Comparison of ENCODE assay signal across 1 cellular context in the genomic region with DNA sequence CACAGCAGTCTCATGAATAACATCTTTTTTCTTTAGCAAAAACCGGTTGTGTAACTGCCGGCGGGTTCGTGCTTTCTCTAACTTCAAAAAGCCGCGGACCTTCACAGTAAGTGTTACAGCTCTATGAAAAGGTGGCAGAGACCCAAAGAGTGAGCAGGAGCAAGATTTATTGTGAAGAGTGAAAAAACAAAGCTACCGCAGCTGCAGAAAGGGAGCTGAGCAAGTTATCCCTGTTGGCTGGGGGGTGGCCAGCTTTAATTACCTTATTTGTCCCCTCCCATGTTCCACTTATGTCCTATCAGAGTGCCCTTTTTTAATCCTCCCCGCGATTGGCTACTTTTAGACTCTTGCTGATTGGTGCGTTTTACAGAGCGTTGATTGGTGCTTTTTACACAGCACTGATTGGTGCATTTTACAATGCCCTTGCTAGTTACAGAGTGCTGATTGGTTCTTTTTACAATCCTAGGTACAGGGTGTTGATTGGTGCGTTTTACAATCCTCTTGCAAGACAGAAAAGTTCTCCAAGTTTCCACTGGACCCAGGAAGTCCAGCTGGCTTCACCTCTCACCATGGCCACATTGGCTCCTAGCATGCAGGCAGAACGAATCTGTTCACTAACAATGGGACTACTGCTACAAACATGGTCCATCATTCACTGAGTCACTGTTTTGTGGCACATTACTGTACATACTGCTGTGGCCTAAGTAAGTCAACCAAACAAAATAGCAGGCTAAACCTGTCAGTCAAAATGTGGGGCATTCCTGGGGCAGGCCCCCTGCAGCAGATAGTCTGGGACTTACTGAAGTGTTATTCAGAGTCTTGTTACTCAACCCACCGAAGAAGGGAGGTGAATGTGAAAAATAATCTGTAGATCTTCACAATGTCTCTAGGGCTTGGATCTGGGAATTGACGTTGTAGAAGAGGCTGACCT.
TF ChIP-seq lines count a peak whose summit lies in the region.

No MANE protein-coding gene starts in this region.

TF ChIP-seq in GM12878, 131 proteins besides CTCF, POLR2A, EP300 and RAD21:
- no peak for TF ChIP-seq STAT1 (conservative IDR thresholded peaks at IDR 0.05)
- no peak for TF ChIP-seq PML (IDR thresholded peaks at IDR 0.05; ENCODE audit: low read length)
- TF ChIP-seq, protein P1, sequence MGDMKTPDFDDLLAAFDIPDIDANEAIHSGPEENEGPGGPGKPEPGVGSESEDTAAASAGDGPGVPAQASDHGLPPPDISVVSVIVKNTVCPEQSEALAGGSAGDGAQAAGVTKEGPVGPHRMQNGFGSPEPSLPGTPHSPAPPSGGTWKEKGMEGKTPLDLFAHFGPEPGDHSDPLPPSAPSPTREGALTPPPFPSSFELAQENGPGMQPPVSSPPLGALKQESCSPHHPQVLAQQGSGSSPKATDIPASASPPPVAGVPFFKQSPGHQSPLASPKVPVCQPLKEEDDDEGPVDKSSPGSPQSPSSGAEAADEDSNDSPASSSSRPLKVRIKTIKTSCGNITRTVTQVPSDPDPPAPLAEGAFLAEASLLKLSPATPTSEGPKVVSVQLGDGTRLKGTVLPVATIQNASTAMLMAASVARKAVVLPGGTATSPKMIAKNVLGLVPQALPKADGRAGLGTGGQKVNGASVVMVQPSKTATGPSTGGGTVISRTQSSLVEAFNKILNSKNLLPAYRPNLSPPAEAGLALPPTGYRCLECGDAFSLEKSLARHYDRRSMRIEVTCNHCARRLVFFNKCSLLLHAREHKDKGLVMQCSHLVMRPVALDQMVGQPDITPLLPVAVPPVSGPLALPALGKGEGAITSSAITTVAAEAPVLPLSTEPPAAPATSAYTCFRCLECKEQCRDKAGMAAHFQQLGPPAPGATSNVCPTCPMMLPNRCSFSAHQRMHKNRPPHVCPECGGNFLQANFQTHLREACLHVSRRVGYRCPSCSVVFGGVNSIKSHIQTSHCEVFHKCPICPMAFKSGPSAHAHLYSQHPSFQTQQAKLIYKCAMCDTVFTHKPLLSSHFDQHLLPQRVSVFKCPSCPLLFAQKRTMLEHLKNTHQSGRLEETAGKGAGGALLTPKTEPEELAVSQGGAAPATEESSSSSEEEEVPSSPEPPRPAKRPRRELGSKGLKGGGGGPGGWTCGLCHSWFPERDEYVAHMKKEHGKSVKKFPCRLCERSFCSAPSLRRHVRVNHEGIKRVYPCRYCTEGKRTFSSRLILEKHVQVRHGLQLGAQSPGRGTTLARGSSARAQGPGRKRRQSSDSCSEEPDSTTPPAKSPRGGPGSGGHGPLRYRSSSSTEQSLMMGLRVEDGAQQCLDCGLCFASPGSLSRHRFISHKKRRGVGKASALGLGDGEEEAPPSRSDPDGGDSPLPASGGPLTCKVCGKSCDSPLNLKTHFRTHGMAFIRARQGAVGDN (IDR thresholded peaks at IDR 0.05): no peak
- TF ChIP-seq ATF2 (IDR thresholded peaks at IDR 0.05; ENCODE audit: low read length): no peak
- no peak for TF ChIP-seq WRNIP1 (IDR thresholded peaks at IDR 0.05; ENCODE audit: borderline replicate concordance, low read depth, low read length)
- TF ChIP-seq POU2F2 (IDR thresholded peaks at IDR 0.05; ENCODE audit: borderline replicate concordance, low read depth, low read length): no peak
- no peak for TF ChIP-seq NKRF (conservative IDR thresholded peaks at IDR 0.05)
- no peak for TF ChIP-seq EZH2 (IDR thresholded peaks at IDR 0.05; ENCODE audit: borderline replicate concordance, control insufficient read depth, low read depth, low read length)
- peak; percentile 44; the same call in 1 of the 2 replicates for TF ChIP-seq DPF2 (IDR thresholded peaks at IDR 0.05)
- no peak for TF ChIP-seq BMI1 (IDR thresholded peaks at IDR 0.05; ENCODE audit: borderline replicate concordance)
- no peak for TF ChIP-seq LARP7 (IDR thresholded peaks at IDR 0.05)
- TF ChIP-seq CUX1 (IDR thresholded peaks at IDR 0.05; ENCODE audit: insufficient replicate concordance, low read depth, low read length): no peak
- no peak for TF ChIP-seq ETV6 (conservative IDR thresholded peaks at IDR 0.05 in 1 of 2, IDR thresholded peaks at IDR 0.05 in 1 of 2; ENCODE audit: borderline replicate concordance in 1 of 2, low read depth in 1 of 2)
- TF ChIP-seq IKZF2 (IDR thresholded peaks at IDR 0.05): no peak
- no peak for TF ChIP-seq TCF7 (IDR thresholded peaks at IDR 0.05; ENCODE audit: borderline replicate concordance)
- TF ChIP-seq STAT3 (IDR thresholded peaks at IDR 0.05; ENCODE audit: low read depth, low read length): no peak
- TF ChIP-seq PBX3 (IDR thresholded peaks at IDR 0.05; ENCODE audit: insufficient replicate concordance, low read depth, low read length): peak; percentile 71
- no peak for TF ChIP-seq BCL11A (IDR thresholded peaks at IDR 0.05; ENCODE audit: low read depth, low read length)
- peak; percentile 91 for TF ChIP-seq PKNOX1 (IDR thresholded peaks at IDR 0.05)
- TF ChIP-seq HDGF (IDR thresholded peaks at IDR 0.05): no peak
- TF ChIP-seq BRCA1 (IDR thresholded peaks at IDR 0.05; ENCODE audit: low read depth, low read length): no peak
- TF ChIP-seq BHLHE40 (IDR thresholded peaks at IDR 0.05; ENCODE audit: borderline replicate concordance in 1 of 2, low read depth in 2 of 2, low read length in 1 of 2): no peak
- no peak for TF ChIP-seq SRF (IDR thresholded peaks at IDR 0.05; ENCODE audit: low read depth in 2 of 2, low read length in 2 of 2)
- no peak for TF ChIP-seq KAT2A (conservative IDR thresholded peaks at IDR 0.05; ENCODE audit: control insufficient read depth, low read depth, low read length)
- TF ChIP-seq SIX5 (IDR thresholded peaks at IDR 0.05; ENCODE audit: low read depth, low read length, severe bottlenecking): no peak
- no peak for TF ChIP-seq SMAD5 (IDR thresholded peaks at IDR 0.05; ENCODE audit: low read depth)
- TF ChIP-seq ZBTB33 (IDR thresholded peaks at IDR 0.05): 0 out of 2 replicates have a peak, but pooled peaks have one; percentile 6
TF ChIP-seq in GM12878: peak in this region for 4.
